Comparison of ENCODE assay signal across 8 cellular contexts in the genomic region with DNA sequence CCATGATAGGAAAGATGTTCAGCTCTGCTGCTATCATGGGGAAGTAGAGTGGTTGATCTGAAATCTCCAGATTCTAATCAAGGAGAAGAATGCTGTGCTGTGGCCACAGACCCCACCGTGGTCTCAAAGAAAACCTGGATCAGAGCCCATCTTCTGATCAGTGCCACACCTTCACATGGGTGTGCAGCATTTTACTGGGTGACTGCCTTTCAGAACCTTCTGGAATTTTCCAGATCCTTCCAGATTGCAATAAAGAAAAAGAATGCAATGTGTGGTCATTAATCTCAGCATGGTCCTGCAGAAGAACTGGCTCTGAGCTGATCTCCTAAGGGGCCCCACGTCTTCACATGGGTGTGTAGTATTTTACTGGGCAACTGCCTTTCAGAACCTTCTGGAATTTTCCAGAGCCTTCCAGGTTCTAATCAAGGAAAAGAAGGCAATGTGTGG. TPM values are rescaled to one million over a fixed set of nuclear protein-coding genes. Genes with fewer than 3 reads are reported as not detected.
DNase-seq lines count a peak whose midpoint lies in the region; ATAC-seq and TF ChIP-seq lines count a peak whose summit lies in the region.

No MANE protein-coding gene starts in this region.

- peaks cover 8% of the 10 kb centered on the region for H3K36me3 Mint-ChIP-seq in endodermal cell (ENCODE audit: low read depth)

- no peak overlapping the region for H3K4me3 Mint-ChIP-seq in endodermal cell

- H3K9me2 ChIP-seq in PC-3 (replicated peaks; ENCODE audit: low read length): no peaks in the 10 kb centered on the region

- POLR2A ChIA-PET in PC-3 (lab: Charles Lee; ENCODE audit: unreplicated experiment): no interaction called here

- H3K9me3 ChIP-seq in PC-3 (ENCODE audit: low read length) (no peaks in the 10 kb centered on the region), endodermal cell (ENCODE audit: control insufficient read depth, low read length) (no peaks in the 10 kb centered on the region), skeletal muscle satellite cell (replicated peaks; ENCODE audit: low read length) (no peaks in the 10 kb centered on the region)

- no peak overlapping the region for H3K4me3 ChIP-seq in PC-3 (ENCODE audit: low read length)
- H3K4me3 ChIP-seq in endodermal cell (ENCODE audit: low read length): no peak overlapping the region
- H3K4me3 ChIP-seq in skeletal muscle satellite cell (ENCODE audit: low read length): no peak overlapping the region

- peaks cover 8% of the 10 kb centered on the region for H3K36me3 ChIP-seq in PC-3 (ENCODE audit: low read depth, low read length)
- no peaks in the 10 kb centered on the region for H3K36me3 ChIP-seq in endodermal cell (ENCODE audit: control insufficient read depth, insufficient read depth, low read length)
- H3K36me3 ChIP-seq in skeletal muscle satellite cell (ENCODE audit: insufficient read depth, low read length): no peaks in the 10 kb centered on the region

- H3K4me1 ChIP-seq in PC-3 (ENCODE audit: insufficient read depth, low read length): no peaks in the 10 kb centered on the region
- peaks cover 14% of the 10 kb centered on the region for H3K4me1 ChIP-seq in endodermal cell (ENCODE audit: control insufficient read depth, insufficient read depth, low read length)
- peaks cover 20% of the 10 kb centered on the region for H3K4me1 ChIP-seq in skeletal muscle satellite cell (ENCODE audit: control insufficient read depth, insufficient read depth, low read length)

- intact Hi-C loops in PC-3 (cut with micrococcal nuclease): no loop called here

- DNase-seq in PC-3 (no peak), endodermal cell (peak; percentile 3), T1000 (lab: John Stamatoyannopoulos, UW) (no peak), NCI-H774 (lab: John Stamatoyannopoulos, UW) (no peak)
- no peak for DNase-seq in activated CD4-positive, CD25-positive, alpha-beta regulatory T cell (lab: John Stamatoyannopoulos, UW)

- no peak for TF ChIP-seq CTCF in PC-3 (conservative IDR thresholded peaks at IDR 0.05; ENCODE audit: low read depth, low read length)
- TF ChIP-seq CTCF in endodermal cell (conservative IDR thresholded peaks at IDR 0.05): no peak

- no peaks in the 10 kb centered on the region for H3F3A ChIP-seq in PC-3 (ENCODE audit: low read length, unreplicated experiment)

- H3K27ac Mint-ChIP-seq in endodermal cell: no peak overlapping the region

- H4K20me1 ChIP-seq in PC-3 (ENCODE audit: low read length): no peaks in the 10 kb centered on the region

- peaks cover 46% of the 10 kb centered on the region for H3K79me2 ChIP-seq in PC-3 (ENCODE audit: low read length)

- H3K9me3 Mint-ChIP-seq in endodermal cell: no peaks in the 10 kb centered on the region

- H3K27me3 ChIP-seq in PC-3 (ENCODE audit: low read length) (no peaks in the 10 kb centered on the region), endodermal cell (ENCODE audit: control insufficient read depth, insufficient read depth, low read length, poor library complexity, severe bottlenecking) (no peaks in the 10 kb centered on the region), skeletal muscle satellite cell (ENCODE audit: control insufficient read depth, insufficient read depth, low read length) (no peaks in the 10 kb centered on the region)

- peak; percentile 6 for ATAC-seq in GM19452 (IDR thresholded peaks at IDR 0.05; ENCODE audit: unreplicated experiment)
- ATAC-seq in PC-3: no peak
- no peak for ATAC-seq in HG03342 (IDR thresholded peaks at IDR 0.05; ENCODE audit: unreplicated experiment)

- peaks cover 38% of the 10 kb centered on the region for H3K4me1 Mint-ChIP-seq in endodermal cell

- WGBS in endodermal cell (ENCODE audit: insufficient coverage in 1 of 2, insufficient read length in 1 of 2), 2 experiments: 93 to 97% methylated on average over 2 of the region's 2 CpGs

- H3K4me2 ChIP-seq in PC-3 (ENCODE audit: low read length) (no peak overlapping the region), skeletal muscle satellite cell (ENCODE audit: low read length) (no peak overlapping the region)

- no peaks in the 10 kb centered on the region for H3K27me3 Mint-ChIP-seq in endodermal cell (ENCODE audit: insufficient read depth)

- no peak overlapping the region for H3K9ac ChIP-seq in PC-3 (ENCODE audit: low read length)
- H3K9ac ChIP-seq in endodermal cell (ENCODE audit: extremely low read depth, low read length, poor library complexity, severe bottlenecking): no peak overlapping the region
- H3K9ac ChIP-seq in skeletal muscle satellite cell (ENCODE audit: low read depth, low read length): peak overlapping the region; percentile 65

- H3K27ac ChIP-seq in PC-3 (ENCODE audit: low read length): peak overlapping the region; percentile 8; the same call in 1 of the 2 replicates
- no peak overlapping the region for H3K27ac ChIP-seq in endodermal cell (ENCODE audit: low read depth, low read length)

- no TSS peak for BruUV-seq in PC-3 (replicated peaks; lab: Mats Ljungman, UMichigan)

- no peak overlapping the region for H2AFZ ChIP-seq in PC-3 (ENCODE audit: low read length)

- CTCF ChIA-PET in PC-3 (lab: Charles Lee): no interaction called here

RNA-seq across cellular contexts. Expression of a gene that starts 17.1 kb away (rescaled TPM):
- total RNA-seq in PC-3 (2014; rRNA removed) (34.2 and 47.4 TPM in 2 replicates), endodermal cell (10 to 100 TPM; 16.3 to 19.0 TPM)
- polyA plus RNA-seq in endodermal cell (2013, experiment 1 of 2): 2.6 TPM
- polyA plus RNA-seq in endodermal cell (2013, experiment 2 of 2): 2.1 TPM
- 3.1 and 6.8 TPM in 2 replicates for total RNA-seq in skeletal muscle satellite cell (2012; rRNA removed)
